In the genomic region with DNA sequence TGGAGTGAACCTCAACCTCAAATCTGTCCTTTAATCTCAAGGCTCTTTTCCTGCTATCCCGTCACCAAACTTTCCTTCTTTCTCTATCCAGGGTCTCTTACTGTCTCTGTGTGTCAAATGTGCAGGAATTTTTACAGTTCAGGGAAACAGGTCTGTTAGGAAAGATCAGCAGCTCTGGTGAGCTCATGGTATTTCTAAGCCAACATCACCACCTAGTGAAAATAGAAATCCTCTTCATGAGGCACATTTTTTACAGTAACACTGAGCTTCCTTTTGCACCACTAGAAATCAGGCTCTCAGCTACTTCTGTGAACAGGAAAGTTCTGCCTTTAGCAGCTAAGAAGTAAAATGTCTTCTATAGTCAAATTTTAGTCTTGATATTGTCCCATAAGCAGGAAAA, we compare ENCODE assay signal across 17 cellular contexts. TPM values are rescaled to one million over a fixed set of nuclear protein-coding genes. Genes with fewer than 3 reads are reported as not detected.
DNase-seq lines count a peak whose midpoint lies in the region; ATAC-seq, FAIRE-seq and TF ChIP-seq lines count a peak whose summit lies in the region.
"Had no signal": no experiment of that assay in that cellular context is flagged by ENCODE, and none has a peak within 500 bp of the region (broad histone marks: within the 10 kb centered on the region; RNA-seq: fewer than 3 reads in every experiment).

No MANE protein-coding gene starts in this region.

- 0% methylated on average over 1 of the region's 1 CpG for WGBS in A549 (ENCODE audit: missing lambda C conversion rate)
- WGBS in H9 (ENCODE audit: extremely low coverage, insufficient read length, low lambda C conversion rate): no CpG with 5 or more reads among the region's 1 CpG
- 0% methylated on average over 1 of the region's 1 CpG for WGBS in transverse colon (ENCODE audit: low coverage in 1 of 2), 2 donors

- H4K20me1 ChIP-seq in H9 (ENCODE audit: control insufficient read depth, insufficient read depth, insufficient read length): no peaks in the 10 kb centered on the region

- no peak overlapping the region for H3K56ac ChIP-seq in H9 (ENCODE audit: insufficient read length, low read depth, low read length)

- H3K79me2 ChIP-seq in H9 (ENCODE audit: insufficient read depth, low read length): no peaks in the 10 kb centered on the region

- CTCF ChIA-PET in A549 (lab: Yijun Ruan, JAX): interaction anchor here (1.9 kb wide), 1 partner anchor 120 kb away, joined by 6 read pairs; no protein-coding TSS in a partner anchor
- CTCF ChIA-PET in CD8-positive, alpha-beta T cell (lab: Charles Lee): no interaction called here

- FAIRE-seq in A549 (lab: Jason Lieb, UNC): no peak
- FAIRE-seq: G401.6 had no signal

- no peaks in the 10 kb centered on the region for H3K36me3 ChIP-seq in transverse colon
- H3K36me3 ChIP-seq in CD8-positive, alpha-beta T cell (ENCODE audit: insufficient read depth, low read length): no peaks in the 10 kb centered on the region
- H3K36me3 ChIP-seq: MG63 had no signal

- POLR2A ChIA-PET in A549 (lab: Yijun Ruan, JAX): no interaction called here
- POLR2A ChIA-PET in CD8-positive, alpha-beta T cell (lab: Charles Lee): no interaction called here

- H3K14ac ChIP-seq in H9 (ENCODE audit: insufficient read depth, low read length): no peak overlapping the region

- peaks cover 7 to 23% of the 10 kb centered on the region in 2 experiments for H3K4me1 Mint-ChIP-seq in H9
- H3K4me1 Mint-ChIP-seq in CD8-positive, alpha-beta T cell (ENCODE audit: low read depth): no peaks in the 10 kb centered on the region
- H3K4me1 Mint-ChIP-seq: stimulated activated naive B cell treated with anti-CD40 and anti-IgM and Interleukin-4, amounts not matched to agents 10 μg/mL and 1 μg/mL and 100 μg/mL, for 72 hours had no signal

- peaks cover 52 to 61% of the 10 kb centered on the region in 2 experiments for H3K9me3 Mint-ChIP-seq in H9
- no peaks in the 10 kb centered on the region for H3K9me3 Mint-ChIP-seq in CD8-positive, alpha-beta T cell
- H3K9me3 Mint-ChIP-seq: activated T-cell treated with anti-CD3 and anti-CD28 coated beads, Interleukin-2, amount 50 U/mL, for 24 hours; stimulated activated naive B cell treated with anti-CD40 and anti-IgM and Interleukin-4, amounts not matched to agents 10 μg/mL and 1 μg/mL and 100 μg/mL, for 72 hours had no signal

- TF ChIP-seq RAD21 in A549 (conservative IDR thresholded peaks at IDR 0.05 in 1 of 2, IDR thresholded peaks at IDR 0.05 in 1 of 2): peak; percentile 26 to 37; a peak in 3 of 5 replicates

- H2BK5ac ChIP-seq in H9 (ENCODE audit: insufficient read length, low read length): no peak overlapping the region

- H4K8ac ChIP-seq in H9 (replicated peaks; ENCODE audit: insufficient read length, low read depth, low read length): no peak overlapping the region

- peak in 1 of 2 experiments; percentile 9 for DNase-seq in A549 (ENCODE audit: low read depth in 1 of 2, low spot score in 1 of 2)
- no peak for DNase-seq in H9
- DNase-seq in RKO (ENCODE audit: low spot score): peak; percentile 27
- DNase-seq in foreskin keratinocyte: no peak
- DNase-seq in transverse colon: no peak
- no peak for DNase-seq in CD8-positive, alpha-beta T cell
- DNase-seq: activated CD4-positive, CD25-positive, alpha-beta regulatory T cell treated with anti-CD3 and anti-CD28 coated beads, Interleukin-2, amount 50 U/mL, for 72 hours; activated T-cell treated with anti-CD3 and anti-CD28 coated beads, Interleukin-2, amount 50 U/mL, for 24 hours; anterior cingulate cortex; MG63; NCI-H510A; retina; stimulated activated CD4-positive, alpha-beta T cell treated with anti-CD3 and anti-CD28 coated beads, Interleukin-2, amount 100 ng/mL, for 48 hours; stimulated activated naive B cell treated with anti-CD40 and anti-IgM and Interleukin-4, amounts not matched to agents 10 μg/mL and 1 μg/mL and 100 μg/mL, for 72 hours had no signal

- no peak overlapping the region for H3K4me2 ChIP-seq in A549
- no peak overlapping the region for H3K4me2 ChIP-seq in H9 (ENCODE audit: insufficient read depth, insufficient read length, low read length)

- no peak overlapping the region for H2BK12ac ChIP-seq in H9 (ENCODE audit: insufficient read length, low read depth, low read length)

- TF ChIP-seq POLR2A in A549 (IDR thresholded peaks at IDR 0.05; ENCODE audit: low read length) (no peak), transverse colon (IDR thresholded peaks at IDR 0.05) (no peak), GM18505 (IDR thresholded peaks at IDR 0.05; ENCODE audit: borderline replicate concordance, extremely low read depth, insufficient read depth, insufficient read length) (no peak)

- H3K27me3 ChIP-seq in H9 (ENCODE audit: insufficient read depth, low read length) (no peaks in the 10 kb centered on the region), foreskin keratinocyte (no peaks in the 10 kb centered on the region), transverse colon (no peaks in the 10 kb centered on the region)
- no peaks in the 10 kb centered on the region for H3K27me3 ChIP-seq in CD8-positive, alpha-beta T cell (ENCODE audit: insufficient read depth, low read length)
- H3K27me3 ChIP-seq: MG63 had no signal

- no peak overlapping the region for H3K9ac ChIP-seq in H9 (ENCODE audit: extremely low read depth, insufficient read length, low read length)

- H2AK5ac ChIP-seq in H9 (ENCODE audit: insufficient read length, low read length): no peak overlapping the region

- ATAC-seq in A549 (peak; percentile 34 to 42; a peak in 2 of 6 replicates), foreskin keratinocyte (no peak), GM18502 (IDR thresholded peaks at IDR 0.05; ENCODE audit: poor library complexity, unreplicated experiment) (no peak), GM18505 (IDR thresholded peaks at IDR 0.05; ENCODE audit: unreplicated experiment) (no peak)
- no peak for ATAC-seq in CD8-positive, alpha-beta T cell
- ATAC-seq: stimulated activated naive B cell treated with anti-CD40 and anti-IgM and Interleukin-4, amounts not matched to agents 10 μg/mL and 1 μg/mL and 100 μg/mL, for 72 hours had no signal

- H3K9me3 ChIP-seq in A549 (no peaks in the 10 kb centered on the region), H9 (ENCODE audit: control insufficient read depth, low read depth, low read length) (no peaks in the 10 kb centered on the region), transverse colon (no peaks in the 10 kb centered on the region)
- H3K9me3 ChIP-seq in CD8-positive, alpha-beta T cell (ENCODE audit: low read length): no peaks in the 10 kb centered on the region
- H3K9me3 ChIP-seq: MG63 had no signal

- no peak overlapping the region for H3K27ac ChIP-seq in A549
- H3K27ac ChIP-seq in H9 (ENCODE audit: insufficient read length, low read depth, low read length): no peak overlapping the region
- H3K27ac ChIP-seq in foreskin keratinocyte: no peak overlapping the region
- no peak overlapping the region for H3K27ac ChIP-seq in transverse colon
- H3K27ac ChIP-seq in CD8-positive, alpha-beta T cell (ENCODE audit: low read depth, low read length): no peak overlapping the region

- H2BK120ac ChIP-seq in H9 (ENCODE audit: low read depth, low read length, poor library complexity, severe bottlenecking): no peak overlapping the region

- TF ChIP-seq CTCF in A549 (IDR thresholded peaks at IDR 0.05) (no peak), H9 (conservative IDR thresholded peaks at IDR 0.05) (peak; percentile 63), foreskin keratinocyte (conservative IDR thresholded peaks at IDR 0.05) (peak; percentile 18), transverse colon (IDR thresholded peaks at IDR 0.05) (no peak)
- no peak for TF ChIP-seq CTCF in CD8-positive, alpha-beta T cell (IDR thresholded peaks at IDR 0.05)

- H3K79me1 ChIP-seq in H9 (ENCODE audit: insufficient read depth, low read depth, low read length, poor library complexity, severe bottlenecking): no peaks in the 10 kb centered on the region

- no peaks in the 10 kb centered on the region for H3K4me1 ChIP-seq in A549
- no peaks in the 10 kb centered on the region; the same call in 1 of the 2 replicates for H3K4me1 ChIP-seq in H9 (ENCODE audit: insufficient read depth, low read length)
- H3K4me1 ChIP-seq in foreskin keratinocyte: no peaks in the 10 kb centered on the region
- H3K4me1 ChIP-seq in transverse colon: no peaks in the 10 kb centered on the region
- no peaks in the 10 kb centered on the region for H3K4me1 ChIP-seq in CD8-positive, alpha-beta T cell (ENCODE audit: insufficient read depth, low read length)

- no peak overlapping the region for H3K18ac ChIP-seq in H9 (ENCODE audit: insufficient read length, low read depth, low read length)

- in situ Hi-C loops in transverse colon (cut with MboI; ENCODE audit: low pct_ligation_motif_present in 1 of 4, low pct_unique_long_range_greater_than_20kb in 1 of 4, low sequenced_read_pairs in 3 of 4): loop anchor here in 1 of 4 donors (25.0 kb wide), 1 partner anchor 320 kb away; no protein-coding TSS in a partner anchor

- no peak overlapping the region for H4K5ac ChIP-seq in H9 (ENCODE audit: insufficient read length, low read depth, low read length)

- H3K27ac Mint-ChIP-seq in H9: peak overlapping the region in 2 of 3 experiments; percentile 32 to 59; a peak in 2 of 7 replicates
- no peak overlapping the region for H3K27ac Mint-ChIP-seq in CD8-positive, alpha-beta T cell
- H3K27ac Mint-ChIP-seq: activated T-cell treated with anti-CD3 and anti-CD28 coated beads, Interleukin-2, amount 50 U/mL, for 24 hours; stimulated activated naive B cell treated with anti-CD40 and anti-IgM and Interleukin-4, amounts not matched to agents 10 μg/mL and 1 μg/mL and 100 μg/mL, for 72 hours had no signal

- no peaks in the 10 kb centered on the region for H3K27me3 Mint-ChIP-seq in H9 (ENCODE audit: low read depth)
- H3K27me3 Mint-ChIP-seq in CD8-positive, alpha-beta T cell (ENCODE audit: low read depth): no peaks in the 10 kb centered on the region
- H3K27me3 Mint-ChIP-seq: stimulated activated naive B cell treated with anti-CD40 and anti-IgM and Interleukin-4, amounts not matched to agents 10 μg/mL and 1 μg/mL and 100 μg/mL, for 72 hours had no signal

- peak overlapping the region; percentile 38 to 48; a peak in 3 of 5 replicates for H3K4me3 Mint-ChIP-seq in H9
- no peak overlapping the region for H3K4me3 Mint-ChIP-seq in CD8-positive, alpha-beta T cell
- H3K4me3 Mint-ChIP-seq: activated T-cell treated with anti-CD3 and anti-CD28 coated beads, Interleukin-2, amount 50 U/mL, for 24 hours; stimulated activated naive B cell treated with anti-CD40 and anti-IgM and Interleukin-4, amounts not matched to agents 10 μg/mL and 1 μg/mL and 100 μg/mL, for 72 hours had no signal

- no peak overlapping the region for H2BK20ac ChIP-seq in H9 (ENCODE audit: low read depth, low read length, poor library complexity, severe bottlenecking)

- no peak overlapping the region for H2BK15ac ChIP-seq in H9 (ENCODE audit: low read depth, low read length)

- H3K4ac ChIP-seq in H9 (ENCODE audit: low read depth, low read length): no peak overlapping the region

- no peak overlapping the region for H3K23ac ChIP-seq in H9 (ENCODE audit: insufficient read length, low read depth, low read length)

- H2AFZ ChIP-seq in H9 (ENCODE audit: low read length): no peak overlapping the region

- TF ChIP-seq EP300 in A549 (IDR thresholded peaks at IDR 0.05) (no peak), transverse colon (IDR thresholded peaks at IDR 0.05; ENCODE audit: low read depth) (no peak)

- no peak overlapping the region for H3T11ph ChIP-seq in H9 (ENCODE audit: low read length)

- no peak overlapping the region for H4K91ac ChIP-seq in H9 (ENCODE audit: insufficient read length, low read depth, low read length)

- H3K23me2 ChIP-seq in H9 (ENCODE audit: insufficient read length, low read depth, low read length, poor library complexity, severe bottlenecking): no peaks in the 10 kb centered on the region

- no peak overlapping the region for H3K4me3 ChIP-seq in A549
- no peak overlapping the region for H3K4me3 ChIP-seq in transverse colon
- no peak overlapping the region for H3K4me3 ChIP-seq in CD8-positive, alpha-beta T cell (ENCODE audit: low read depth, low read length)
- H3K4me3 ChIP-seq: MG63 had no signal

- no peaks in the 10 kb centered on the region; a peak in 2 of 7 replicates for H3K36me3 Mint-ChIP-seq in H9 (ENCODE audit: insufficient read depth in 1 of 3, low read depth in 3 of 3)
- H3K36me3 Mint-ChIP-seq in CD8-positive, alpha-beta T cell: no peaks in the 10 kb centered on the region
- H3K36me3 Mint-ChIP-seq: stimulated activated naive B cell treated with anti-CD40 and anti-IgM and Interleukin-4, amounts not matched to agents 10 μg/mL and 1 μg/mL and 100 μg/mL, for 72 hours had no signal

- intact Hi-C loops in transverse colon (cut with DNase I; ENCODE audit: low total_unique reads): no loop called here
- intact Hi-C loops in CD8-positive, alpha-beta T cell (cut with DNase I, micrococcal nuclease): no loop called here

RNA-seq across cellular contexts. Expression of gene NUDT11, which starts 39.6 kb away (rescaled TPM):
- polyA plus RNA-seq in A549 (2011; rRNA removed) (3.0 and 3.3 TPM in 2 replicates), A549 (2017; fragmentation: RNase III; extraction: RNeasy Plus Mini Kit Qiagen cat#74134 plus additional on column Dnase treatment) (2.1 to 2.7 TPM (median 2.5 TPM) in 3 replicates), foreskin keratinocyte (8.1 and 9.3 TPM in 2 replicates)
- polyA plus RNA-seq in A549 (2012; cell fraction: cytosol; rRNA removed): 1.6 and 1.8 TPM in 2 replicates
- 0.56 and 0.82 TPM in 2 replicates for polyA plus RNA-seq in A549 (2012; cell fraction: nucleus; rRNA removed)
- polyA minus RNA-seq in A549 (2011; rRNA and poly(A)+ RNA removed): 0.83 and 0.97 TPM in 2 replicates
- total RNA-seq in H9 (2021) (23.6 and 25.7 TPM in 2 replicates), foreskin keratinocyte (12.0 and 12.5 TPM in 2 replicates), transverse colon (1 to 10 TPM in 1 of 4 donors, under 1 TPM in 2, not detected in 1; 0.68 to 1.4 (median 0.80) TPM)
- total RNA-seq in CD8-positive, alpha-beta T cell: 1 to 10 TPM; 1.6 to 2.1 TPM

Comparison
In these comparisons a context has a peak if more than half of its experiments do, and no peak if none do; other contexts are left out.
1. ATAC-seq: peak in A549 (2 of 2); none in foreskin keratinocyte (single experiment), GM18502 (single experiment), GM18505 (single experiment) and CD8-positive, alpha-beta T cell (single experiment).
2. CTCF ChIP-seq: peak in H9 (single experiment) and foreskin keratinocyte (single experiment); none in A549 (single experiment), transverse colon (0 of 5) and CD8-positive, alpha-beta T cell (single experiment).